Comparison of ENCODE assay signal across 33 cellular contexts in genomic region chr10:117250409-117250808, GRCh38. TPM values are rescaled to one million over a fixed set of nuclear protein-coding genes. Genes with fewer than 3 reads are reported as not detected.
"Had no signal": no experiment of that assay in that cellular context is flagged by ENCODE, and none has a peak within 500 bp of the region (broad histone marks: within the 10 kb centered on the region; RNA-seq: fewer than 3 reads in every experiment).

No MANE protein-coding gene starts in this region.

- H3K9me3 ChIP-seq: esophagus squamous epithelium, gastrocnemius medialis, heart right ventricle, left lung, lower lobe of right lung, mucosa of descending colon had no signal

- DNase-seq: effector CD8-positive, alpha-beta T cell; effector memory CD8-positive, alpha-beta T cell; endodermal cell; erythroblast; esophagus squamous epithelium; foreskin fibroblast; foreskin melanocyte; gastrocnemius medialis; glutamatergic neuron; head of caudate nucleus; heart right ventricle; hippocampal formation; left cardiac atrium; left lung; left ventricle myocardium superior; lower lobe of right lung; mesenchymal stem cell; mucosa of descending colon had no signal

- H3K4me1 ChIP-seq: esophagus squamous epithelium, gastrocnemius medialis, heart right ventricle, lower lobe of right lung had no signal

- FAIRE-seq: colon, endometrium, islet of Langerhans, keratinocyte had no signal

- H3K4me3 ChIP-seq: coronary artery, esophagus squamous epithelium, gastrocnemius medialis, heart right ventricle, left lung, lower lobe of right lung, mucosa of descending colon had no signal

- ATAC-seq: effector memory CD8-positive, alpha-beta T cell; esophagus mucosa; gastrocnemius medialis; heart right ventricle; left cardiac atrium; left lung; left ventricle myocardium superior; lower lobe of right lung; mucosa of descending colon had no signal

- H3K36me3 ChIP-seq: esophagus squamous epithelium, gastrocnemius medialis, heart right ventricle, left lung, lower lobe of right lung had no signal

- H3K27ac ChIP-seq: coronary artery, epithelial cell of prostate, esophagus squamous epithelium, gastrocnemius medialis, heart right ventricle, left lung, lower lobe of right lung had no signal

RNA-seq across cellular contexts. Expression of gene SLC18A2, which starts 9.5 kb away (rescaled TPM):
- total RNA-seq: dermis microvascular lymphatic vessel endothelial cell, glomerular endothelial cell, lung microvascular endothelial cell, myocyte had no signal
- polyA plus RNA-seq: keratinocyte had no signal

RNA-seq across cellular contexts. Expression of gene KCNK18, which starts 53.1 kb away (rescaled TPM):
- total RNA-seq: dermis microvascular lymphatic vessel endothelial cell, endodermal cell, esophagus mucosa, esophagus squamous epithelium, gastrocnemius medialis, glomerular endothelial cell, heart right ventricle, kidney epithelial cell, left cardiac atrium, left lung, left ventricle myocardium superior, lower leg skin, lower lobe of right lung, lung microvascular endothelial cell, mesenteric fat pad, mesothelial cell of epicardium, mucosa of descending colon, myocyte had no signal
- polyA plus RNA-seq: heart right ventricle, keratinocyte had no signal
